Comparison of ENCODE assay signal across 25 cellular contexts in genomic region chr18:24918257-24918656, GRCh38.
"Had no signal": no experiment of that assay in that cellular context is flagged by ENCODE, and none has a peak within 500 bp of the region (broad histone marks: within the 10 kb centered on the region; RNA-seq: fewer than 3 reads in every experiment).

No MANE protein-coding gene starts in this region.

- H3K4me1 Mint-ChIP-seq: naive thymus-derived CD4-positive, alpha-beta T cell had no signal

- H3K4me3 ChIP-seq: hepatocyte, left ventricle myocardium inferior, lung, mucosa of descending colon, psoas muscle, right atrium auricular region, right lobe of liver, suprapubic skin, thoracic aorta, tibial artery, uterus had no signal

- H3K9me3 ChIP-seq: left ventricle myocardium inferior, mucosa of descending colon, neutrophil, psoas muscle, right atrium auricular region, right lobe of liver, suprapubic skin, thoracic aorta, tibial artery, uterus had no signal

- H3K27ac ChIP-seq: hepatocyte, left ventricle myocardium inferior, neutrophil, parathyroid adenoma, psoas muscle, right atrium auricular region, right lobe of liver, suprapubic skin, thoracic aorta, tibial artery, uterus had no signal

- H3K79me2 ChIP-seq: hepatocyte, parathyroid adenoma had no signal

- DNase-seq: islet precursor cell; left ventricle myocardium inferior; midbrain; mucosa of descending colon; naive thymus-derived CD4-positive, alpha-beta T cell; occipital lobe; psoas muscle; right lobe of liver; stimulated activated CD4-positive, alpha-beta T cell treated with anti-CD3 and anti-CD28 coated beads, Interleukin-12 subunit alpha, Interleukin-12 subunit beta, amount 100 ng/mL, for 4 hours; stimulated activated CD4-positive, alpha-beta T cell treated with anti-CD3 and anti-CD28 coated beads, Interleukin-15, amount 100 ng/mL, for 24 hours; stimulated activated CD4-positive, alpha-beta T cell treated with anti-CD3 and anti-CD28 coated beads, Interleukin-2, amount 100 ng/mL, for 24 hours; stimulated activated CD4-positive, alpha-beta T cell treated with anti-CD3 and anti-CD28 coated beads, Interleukin-4, amount 100 ng/mL, for 1 hour; stimulated activated naive B cell treated with anti-CD40 and anti-IgM and Interleukin-4, amounts not matched to agents 10 μg/mL and 1 μg/mL and 100 μg/mL, for 72 hours; stimulated activated naive CD8-positive, alpha-beta T cell treated with anti-CD3 and anti-CD28 coated beads, Interleukin-15, Interleukin-2, amounts not matched to agents 100 U/mL and 50 U/mL, for 24 hours; tibial artery; uterus had no signal

- H3K4me1 ChIP-seq: parathyroid adenoma, psoas muscle, right lobe of liver, tibial artery, uterus had no signal

- H3K27me3 ChIP-seq: right atrium auricular region, right lobe of liver, suprapubic skin, uterus had no signal

- H3K36me3 Mint-ChIP-seq: naive thymus-derived CD4-positive, alpha-beta T cell; natural killer cell treated with Interleukin-12 subunit alpha and Interleukin-12 subunit beta and Interleukin-15 and Interleukin-18, amount 100 ng/mL, for 72 hours; stimulated activated naive B cell treated with anti-CD40 and anti-IgM and Interleukin-4, amounts not matched to agents 10 μg/mL and 1 μg/mL and 100 μg/mL, for 72 hours; type B pancreatic cell had no signal

- H3K36me3 ChIP-seq: left ventricle myocardium inferior, neutrophil, right atrium auricular region, right lobe of liver, suprapubic skin, thoracic aorta, tibial artery, uterus had no signal

- H3K27ac Mint-ChIP-seq: naive thymus-derived CD4-positive, alpha-beta T cell; natural killer cell treated with Interleukin-12 subunit alpha and Interleukin-12 subunit beta and Interleukin-15 and Interleukin-18, amount 100 ng/mL, for 72 hours; stimulated activated naive B cell treated with anti-CD40 and anti-IgM and Interleukin-4, amounts not matched to agents 10 μg/mL and 1 μg/mL and 100 μg/mL, for 72 hours; type B pancreatic cell had no signal

- H3K4me3 Mint-ChIP-seq: naive thymus-derived CD4-positive, alpha-beta T cell; natural killer cell treated with Interleukin-12 subunit alpha and Interleukin-12 subunit beta and Interleukin-15 and Interleukin-18, amount 100 ng/mL, for 72 hours; stimulated activated naive B cell treated with anti-CD40 and anti-IgM and Interleukin-4, amounts not matched to agents 10 μg/mL and 1 μg/mL and 100 μg/mL, for 72 hours; type B pancreatic cell had no signal

- H2AFZ ChIP-seq: hepatocyte, parathyroid adenoma had no signal

- ATAC-seq: mucosa of descending colon; naive thymus-derived CD4-positive, alpha-beta T cell; natural killer cell treated with Interleukin-12 subunit alpha and Interleukin-12 subunit beta and Interleukin-15 and Interleukin-18, amount 100 ng/mL, for 72 hours; psoas muscle; right lobe of liver; stimulated activated naive B cell treated with anti-CD40 and anti-IgM and Interleukin-4, amounts not matched to agents 10 μg/mL and 1 μg/mL and 100 μg/mL, for 72 hours; stimulated activated naive CD8-positive, alpha-beta T cell treated with anti-CD3 and anti-CD28 coated beads, Interleukin-15, Interleukin-2, amounts not matched to agents 100 U/mL and 50 U/mL, for 24 hours had no signal

- H3K9me3 Mint-ChIP-seq: natural killer cell treated with Interleukin-12 subunit alpha and Interleukin-12 subunit beta and Interleukin-15 and Interleukin-18, amount 100 ng/mL, for 72 hours; stimulated activated naive B cell treated with anti-CD40 and anti-IgM and Interleukin-4, amounts not matched to agents 10 μg/mL and 1 μg/mL and 100 μg/mL, for 72 hours; type B pancreatic cell had no signal

- H3K4me2 ChIP-seq: hepatocyte had no signal
